10 cellular contexts compared by ENCODE assay signal in genomic region chrX:48045410-48046311, GRCh38. TPM values are rescaled to one million over a fixed set of nuclear protein-coding genes. Genes with fewer than 3 reads are reported as not detected.
DNase-seq lines count a peak whose midpoint lies in the region; FAIRE-seq and TF ChIP-seq lines count a peak whose summit lies in the region.
"Had no signal": no experiment of that assay in that cellular context is flagged by ENCODE, and none has a peak within 500 bp of the region (broad histone marks: within the 10 kb centered on the region; RNA-seq: fewer than 3 reads in every experiment).

No MANE protein-coding gene starts in this region.

- no peaks in the 10 kb centered on the region for H3K79me2 ChIP-seq in keratinocyte (ENCODE audit: control insufficient read depth, insufficient read depth, low read length)

- FAIRE-seq in keratinocyte (lab: Jason Lieb, UNC), result no peak

- no peak overlapping the region for H2AFZ ChIP-seq in keratinocyte (ENCODE audit: control insufficient read depth, low read length)

- no peaks in the 10 kb centered on the region for H3K27me3 ChIP-seq in keratinocyte (ENCODE audit: control insufficient read depth, extremely low read depth, insufficient read depth, low read length)

- H4K20me1 ChIP-seq in keratinocyte (ENCODE audit: control insufficient read depth, extremely low read depth, insufficient read depth, low read length), result no peaks in the 10 kb centered on the region

- H3K9me3 ChIP-seq in keratinocyte (ENCODE audit: control insufficient read depth, low read depth, low read length), result no peaks in the 10 kb centered on the region

- peak overlapping the region; percentile 61 for H3K4me2 ChIP-seq in keratinocyte (ENCODE audit: control insufficient read depth, extremely low read depth, insufficient read depth, low read depth, low read length)

- H3K9me1 ChIP-seq in keratinocyte (ENCODE audit: control insufficient read depth, extremely low read depth, insufficient read depth, low read length), result no peaks in the 10 kb centered on the region

- no peak overlapping the region for H3K4me3 ChIP-seq in HFF-Myc (replicated peaks; ENCODE audit: low read depth, low read length)
- no peak overlapping the region for H3K4me3 ChIP-seq in keratinocyte (ENCODE audit: control insufficient read depth in 2 of 3, extremely low read depth in 1 of 3, insufficient read depth in 2 of 3, low read depth in 1 of 3, low read length in 3 of 3)

- H3K36me3 ChIP-seq in keratinocyte (ENCODE audit: control insufficient read depth in 2 of 2, extremely low read depth in 1 of 2, insufficient read depth in 2 of 2, low read length in 2 of 2), result no peaks in the 10 kb centered on the region

- peak overlapping the region; percentile 54 for H3K27ac ChIP-seq in keratinocyte (ENCODE audit: control insufficient read depth, insufficient read depth, low read length)

- H3K9ac ChIP-seq in keratinocyte (ENCODE audit: control insufficient read depth, extremely low read depth, insufficient read depth, low read length), result no peak overlapping the region

- dilution Hi-C loops in keratinocyte (cut with MboI; ENCODE audit: extremely low pct_ligation_motif_present, low sequenced_read_pairs), result no loop called here

- H3K4me1 ChIP-seq in keratinocyte (ENCODE audit: control insufficient read depth, extremely low read depth, insufficient read depth, low read length), result peaks cover 10% of the 10 kb centered on the region

- DNase-seq in HFF-Myc (ENCODE audit: extremely low read depth, low read depth) (peak; percentile 4), brain pericyte (ENCODE audit: low read depth, low spot score) (peak; percentile 8), keratinocyte (ENCODE audit: low read depth, low spot score) (peak; percentile 26), stromal cell of bone marrow (ENCODE audit: low read depth) (peak; percentile 33), ureter (ENCODE audit: low spot score) (no peak), inferior parietal cortex (ENCODE audit: extremely low spot score) (no peak), putamen (ENCODE audit: low spot score) (no peak)
- DNase-seq in activated effector memory CD4-positive, alpha-beta T cell treated with Interleukin-2 at 50 U/mL for 16 hours, result no peak
- DNase-seq: activated CD4-positive, CD25-positive, alpha-beta regulatory T cell had no signal

- no peak for TF ChIP-seq CTCF in HFF-Myc (IDR thresholded peaks at IDR 0.05; ENCODE audit: low read depth, low read length, missing control alignments)
- no peak for TF ChIP-seq CTCF in keratinocyte (optimal IDR thresholded peaks at IDR 0.05 in 1 of 3, IDR thresholded peaks at IDR 0.05 in 1 of 3, conservative IDR thresholded peaks at IDR 0.05 in 1 of 3; ENCODE audit: extremely low read depth in 1 of 3, insufficient read depth in 2 of 3, low read length in 3 of 3)

RNA-seq across cellular contexts. Expression of gene ZNF630, which starts 25.8 kb away (rescaled TPM):
- polyA plus RNA-seq in keratinocyte, result 0.55 to 0.86 TPM (median 0.78 TPM) in 3 replicates
- 0.42 TPM for polyA plus RNA-seq in keratinocyte (2011; ENCODE audit: low read depth)
- polyA plus RNA-seq in keratinocyte (2011; cell fraction: cytosol; rRNA removed), result 0.45 and 0.75 TPM in 2 replicates
- 0.93 and 1.2 TPM in 2 replicates for polyA plus RNA-seq in keratinocyte (2011; cell fraction: nucleus; rRNA removed)
- polyA plus RNA-seq in keratinocyte (2012; ENCODE audit: low replicate concordance), result 0.33 and 0.82 TPM in 2 replicates
- 0.29 to 0.92 TPM (median 0.40 TPM) in 3 replicates for polyA minus RNA-seq in keratinocyte
- polyA minus RNA-seq in keratinocyte (2011; cell fraction: cytosol; rRNA and poly(A)+ RNA removed), result not detected
- polyA minus RNA-seq in keratinocyte (2011; cell fraction: nucleus; rRNA and poly(A)+ RNA removed), result 0.53 and 0.70 TPM in 2 replicates
- total RNA-seq in ureter, result 5.4 TPM

RNA-seq across cellular contexts. Expression of gene SPACA5, which starts 38.9 kb away (rescaled TPM):
- polyA plus RNA-seq in keratinocyte, result not detected in 3 replicates
- polyA plus RNA-seq in keratinocyte (2011; ENCODE audit: low read depth), result not detected
- polyA plus RNA-seq in keratinocyte (2011; cell fraction: cytosol; rRNA removed), result not detected in 2 replicates
- polyA plus RNA-seq in keratinocyte (2011; cell fraction: nucleus; rRNA removed), result not detected in 2 replicates
- not detected in 2 replicates for polyA plus RNA-seq in keratinocyte (2012; ENCODE audit: low replicate concordance)
- polyA minus RNA-seq in keratinocyte, result not detected in 3 replicates
- not detected for polyA minus RNA-seq in keratinocyte (2011; cell fraction: cytosol; rRNA and poly(A)+ RNA removed)
- not detected in 2 replicates for polyA minus RNA-seq in keratinocyte (2011; cell fraction: nucleus; rRNA and poly(A)+ RNA removed)
- not detected for total RNA-seq in ureter
- total RNA-seq: posterior vena cava had no signal

RNA-seq across cellular contexts. Expression of gene ZNF182, which starts 41.9 kb away (rescaled TPM):
- polyA plus RNA-seq in keratinocyte, result 1.4 to 2.4 TPM (median 1.9 TPM) in 3 replicates
- polyA plus RNA-seq in keratinocyte (2011; ENCODE audit: low read depth), result 2.1 TPM
- polyA plus RNA-seq in keratinocyte (2011; cell fraction: cytosol; rRNA removed), result 1.0 and 1.7 TPM in 2 replicates
- 5.7 and 5.8 TPM in 2 replicates for polyA plus RNA-seq in keratinocyte (2011; cell fraction: nucleus; rRNA removed)
- polyA plus RNA-seq in keratinocyte (2012; ENCODE audit: low replicate concordance), result 1.4 and 1.6 TPM in 2 replicates
- polyA minus RNA-seq in keratinocyte, result 0.98 to 2.0 TPM (median 0.99 TPM) in 3 replicates
- 0.77 TPM for polyA minus RNA-seq in keratinocyte (2011; cell fraction: cytosol; rRNA and poly(A)+ RNA removed)
- 1.8 and 4.0 TPM in 2 replicates for polyA minus RNA-seq in keratinocyte (2011; cell fraction: nucleus; rRNA and poly(A)+ RNA removed)
- 7.0 TPM for total RNA-seq in ureter

Comparison
In these comparisons a context has a peak if more than half of its experiments do, and no peak if none do; other contexts are left out.
1. DNase-seq: peak in HFF-Myc (single experiment), brain pericyte (single experiment), keratinocyte (single experiment) and stromal cell of bone marrow (single experiment); none in ureter (single experiment), activated effector memory CD4-positive, alpha-beta T cell treated with Interleukin-2 at 50 U/mL for 16 hours (single experiment), inferior parietal cortex (single experiment) and putamen (single experiment).